1 cellular context compared by ENCODE assay signal in genomic region chr9:21252727-21253547, GRCh38.
TF ChIP-seq lines count a peak whose summit lies in the region.

No MANE protein-coding gene starts in this region.

TF ChIP-seq in HepG2, 621 proteins besides CTCF, POLR2A, EP300 and RAD21:
- TF ChIP-seq ZBTB7A (CRISPR knock-in tag; IDR thresholded peaks at IDR 0.05): no peak
- TF ChIP-seq REST (IDR thresholded peaks at IDR 0.05; ENCODE audit: borderline replicate concordance in 1 of 2, low read depth in 1 of 2, low read length in 2 of 2): no peak
- peak; percentile 26; the same call in 1 of the 2 replicates for TF ChIP-seq STAG1 (CRISPR knock-in tag; IDR thresholded peaks at IDR 0.05)
